8 cellular contexts compared by ENCODE assay signal in genomic region chr17:7479389-7480192, GRCh38. TPM values are rescaled to one million over a fixed set of nuclear protein-coding genes. Genes with fewer than 3 reads are reported as not detected.
DNase-seq lines count a peak whose midpoint lies in the region; ATAC-seq and TF ChIP-seq lines count a peak whose summit lies in the region.

Gene ZBTB4, minus strand, starts transcription at chr17:7479631. Its CDS starts 12,830 bp downstream, at chr17:7466801.

- no peaks in the 10 kb centered on the region for H3K9me3 Mint-ChIP-seq in IgD-negative memory B cell

- peak; percentile 16 for ATAC-seq in left colon
- no peak for ATAC-seq in GM21526 (IDR thresholded peaks at IDR 0.05; ENCODE audit: low FRiP score, unreplicated experiment)
- no peak for ATAC-seq in GM21717 (IDR thresholded peaks at IDR 0.05; ENCODE audit: unreplicated experiment)

- H3K27ac ChIP-seq in coronary artery: peak within 1 kb of the TSS; percentile 99 to 100

- peak; percentile 57 for DNase-seq in COLO668 (lab: John Stamatoyannopoulos, UW; ENCODE audit: unreplicated experiment)
- peak; percentile 59 for DNase-seq in activated CD4-positive, alpha-beta T cell treated with anti-CD3 and anti-CD28 coated beads for 48 hours
- DNase-seq in coronary artery (ENCODE audit: low spot score): peak; percentile 83
- peak; percentile 49 to 73 for DNase-seq in left colon
- DNase-seq in stimulated activated CD4-positive, alpha-beta T cell treated with anti-CD3 and anti-CD28 coated beads, Interleukin-1b, Interleukin-23, amount 100 ng/mL, for 4 hours (ENCODE audit: low read depth in 2 of 2): peak; percentile 46 to 63

- peak within 1 kb of the TSS; percentile 89 to 98 (median 96) for H3K4me3 Mint-ChIP-seq in IgD-negative memory B cell

- intact Hi-C loops in left colon (cut with DNase I, micrococcal nuclease): no loop called here

- H3K27ac Mint-ChIP-seq in IgD-negative memory B cell: peak within 1 kb of the TSS; percentile 96 to 99 (median 98)

- no peaks in the 10 kb centered on the region for H3K27me3 Mint-ChIP-seq in IgD-negative memory B cell

- no peak for TF ChIP-seq CTCF in coronary artery (IDR thresholded peaks at IDR 0.05)

- no peaks in the 10 kb centered on the region for H3K36me3 Mint-ChIP-seq in IgD-negative memory B cell

- H3K4me1 Mint-ChIP-seq in IgD-negative memory B cell: peaks cover 33 to 41% (median 35%) of the 10 kb centered on the region in 3 donors

- H3K4me3 ChIP-seq in coronary artery: peak within 1 kb of the TSS; percentile 96

RNA-seq across cellular contexts. Expression of gene ZBTB4, which starts in this region (rescaled TPM):
- polyA plus RNA-seq in IgD-negative memory B cell: 15.9 TPM
- 10 to 100 TPM; 17.5 to 25.0 TPM for total RNA-seq in left colon
